In genomic region chr5:40121236-40121635, GRCh38 we compare ENCODE assay signal across 25 cellular contexts.
"Had no signal": no experiment of that assay in that cellular context is flagged by ENCODE, and none has a peak within 500 bp of the region (broad histone marks: within the 10 kb centered on the region; RNA-seq: fewer than 3 reads in every experiment).

No MANE protein-coding gene starts in this region.

- ATAC-seq: esophagus mucosa; gastrocnemius medialis; heart left ventricle; left cardiac atrium; left lung; naive thymus-derived CD4-positive, alpha-beta T cell; sciatic nerve; stimulated activated naive CD8-positive, alpha-beta T cell treated with anti-CD3 and anti-CD28 coated beads, Interleukin-15, Interleukin-2, amounts not matched to agents 100 U/mL and 50 U/mL, for 24 hours had no signal

- H3K36me3 Mint-ChIP-seq: type B pancreatic cell had no signal

- DNase-seq: colonic mucosa; effector CD8-positive, alpha-beta T cell; endodermal cell; gastrocnemius medialis; heart left ventricle; left cardiac atrium; left lung; mesenchymal stem cell; midbrain; naive thymus-derived CD4-positive, alpha-beta T cell; stimulated activated CD4-positive, alpha-beta T cell treated with anti-CD3 and anti-CD28 coated beads, Interleukin-4, amount 100 ng/mL, for 4 hours; stimulated activated naive CD8-positive, alpha-beta T cell treated with anti-CD3 and anti-CD28 coated beads, Interleukin-15, Interleukin-2, amounts not matched to agents 100 U/mL and 50 U/mL, for 24 hours; substantia nigra; testis; tibial artery had no signal

- H3K9me3 ChIP-seq: colonic mucosa, testis had no signal

- H3K27me3 ChIP-seq: colonic mucosa, gastrocnemius medialis, heart left ventricle, hepatocyte, left lung, neural progenitor cell, spleen, testis, tibial artery had no signal

- H3K36me3 ChIP-seq: colonic mucosa, gastrocnemius medialis, heart left ventricle, left lung, neural progenitor cell, spleen, tibial artery had no signal

- H3K4me3 ChIP-seq: colonic mucosa, gastrocnemius medialis, heart left ventricle, hepatocyte, left lung, neural progenitor cell, spleen, testis, tibial artery had no signal

- H3K27ac Mint-ChIP-seq: dendritic cell treated with granulocyte-macrophage colony-stimulating factor and Interleukin-4, amounts not matched to agents 40 ng/mL and 50 ng/mL, for 4 days; endodermal cell; naive thymus-derived CD4-positive, alpha-beta T cell; nephron; neural progenitor cell; progenitor cell of endocrine pancreas; stimulated activated memory B cell treated with anti-CD40 and anti-IgM and Interleukin-4, amounts not matched to agents 10 μg/mL and 1 μg/mL and 100 μg/mL, for 72 hours; type B pancreatic cell had no signal
